ENCODE assay signal across 1 cellular context in the genomic region with DNA sequence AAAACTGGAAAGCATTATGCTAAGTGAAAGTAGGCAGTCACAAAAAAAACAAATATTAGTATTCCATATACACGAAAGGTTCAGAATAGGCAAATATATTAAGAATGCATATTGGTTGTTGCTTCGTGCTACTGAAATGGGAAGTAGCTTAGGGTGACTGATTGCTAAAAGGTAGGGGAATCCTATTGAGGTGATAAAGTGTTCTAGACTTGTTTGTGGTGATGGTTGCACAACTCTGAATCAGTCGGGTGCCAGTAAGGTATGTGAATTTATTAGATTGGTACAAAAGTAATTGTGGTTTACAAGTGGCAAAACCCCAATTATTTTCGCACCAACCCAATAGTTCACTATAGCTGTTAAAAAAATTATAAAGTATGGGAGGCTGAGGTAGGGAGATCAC.
TF ChIP-seq lines count a peak whose summit lies in the region.

No MANE protein-coding gene starts in this region.

TF ChIP-seq in GM12878, 131 proteins besides CTCF, POLR2A, EP300 and RAD21 (continues in another document):
- TF ChIP-seq ATF2 (IDR thresholded peaks at IDR 0.05; ENCODE audit: low read length) (no peak), GABPA (IDR thresholded peaks at IDR 0.05; ENCODE audit: low read depth) (no peak), E2F8 (IDR thresholded peaks at IDR 0.05; ENCODE audit: low read depth, partially characterized antibody) (no peak), JUND (IDR thresholded peaks at IDR 0.05; ENCODE audit: low read depth, low read length) (no peak), ZBED1 (IDR thresholded peaks at IDR 0.05; ENCODE audit: borderline replicate concordance) (no peak), CREM (IDR thresholded peaks at IDR 0.05; ENCODE audit: low read depth) (no peak), CBX5 (IDR thresholded peaks at IDR 0.05; ENCODE audit: low read depth) (no peak), SIX5 (IDR thresholded peaks at IDR 0.05; ENCODE audit: low read depth, low read length, severe bottlenecking) (no peak), MTA2 (IDR thresholded peaks at IDR 0.05; ENCODE audit: low read depth) (peak; percentile 91), ASH2L (IDR thresholded peaks at IDR 0.05; ENCODE audit: borderline replicate concordance, low read depth) (no peak), NR2C1 (IDR thresholded peaks at IDR 0.05) (no peak), RUNX3 (IDR thresholded peaks at IDR 0.05; ENCODE audit: low read length) (peak; percentile 37), PBX3 (IDR thresholded peaks at IDR 0.05; ENCODE audit: insufficient replicate concordance, low read depth, low read length) (no peak), ZSCAN29 (IDR thresholded peaks at IDR 0.05) (no peak), GATAD2B (conservative IDR thresholded peaks at IDR 0.05; ENCODE audit: low read depth) (no peak), CEBPB (IDR thresholded peaks at IDR 0.05; ENCODE audit: borderline replicate concordance in 1 of 2, low read depth in 2 of 2, low read length in 2 of 2) (peak in 1 of 2 experiments; percentile 75; a peak in 2 of 4 replicates), NFXL1 (IDR thresholded peaks at IDR 0.05; ENCODE audit: borderline replicate concordance) (no peak), CHD4 (IDR thresholded peaks at IDR 0.05) (no peak), TCF7 (IDR thresholded peaks at IDR 0.05; ENCODE audit: borderline replicate concordance) (no peak), USF2 (IDR thresholded peaks at IDR 0.05; ENCODE audit: borderline replicate concordance, low read depth, low read length) (no peak), E2F4 (IDR thresholded peaks at IDR 0.05; ENCODE audit: low read depth, low read length) (no peak), MEF2B (IDR thresholded peaks at IDR 0.05; ENCODE audit: partially characterized antibody, poor library complexity, severe bottlenecking) (peak; percentile 23), SP1 (IDR thresholded peaks at IDR 0.05; ENCODE audit: low read depth, low read length) (no peak), SUZ12 (IDR thresholded peaks at IDR 0.05; ENCODE audit: unreplicated experiment) (no peak), ZBTB4 (CRISPR knock-in tag; IDR thresholded peaks at IDR 0.05) (no peak), RBBP5 (conservative IDR thresholded peaks at IDR 0.05) (no peak), FOXK2 (IDR thresholded peaks at IDR 0.05) (no peak), DPF2 (IDR thresholded peaks at IDR 0.05) (peak; percentile 58), LARP7 (IDR thresholded peaks at IDR 0.05) (no peak), SKIL (IDR thresholded peaks at IDR 0.05; ENCODE audit: low read depth, poor library complexity, severe bottlenecking) (peak; percentile 33), PKNOX1 (IDR thresholded peaks at IDR 0.05) (peak; percentile 68), ZNF24 (IDR thresholded peaks at IDR 0.05) (peak; percentile 34; the same call in 1 of the 2 replicates), IKZF2 (IDR thresholded peaks at IDR 0.05) (peak; percentile 41 to 42; a peak in 3 of 4 replicates), RFX5 (IDR thresholded peaks at IDR 0.05; ENCODE audit: low read depth, low read length) (no peak), MYC (IDR thresholded peaks at IDR 0.05; ENCODE audit: insufficient read depth, insufficient read length, insufficient replicate concordance, low read length, severe bottlenecking) (no peak), CREB1 (IDR thresholded peaks at IDR 0.05; ENCODE audit: low read depth) (no peak), BHLHE40 (IDR thresholded peaks at IDR 0.05; ENCODE audit: borderline replicate concordance in 1 of 2, low read depth in 2 of 2, low read length in 1 of 2) (peak in 1 of 2 experiments; percentile 78; a peak in 1 of 4 replicates), NFYA (IDR thresholded peaks at IDR 0.05; ENCODE audit: borderline replicate concordance, low read depth, low read length) (no peak), MEF2A (IDR thresholded peaks at IDR 0.05; ENCODE audit: insufficient read depth, low read depth, low read length) (no peak), ESRRA (IDR thresholded peaks at IDR 0.05; ENCODE audit: low read length) (no peak), BMI1 (IDR thresholded peaks at IDR 0.05; ENCODE audit: borderline replicate concordance) (no peak), KLF5 (IDR thresholded peaks at IDR 0.05; ENCODE audit: partially characterized antibody) (no peak), SPI1 (IDR thresholded peaks at IDR 0.05; ENCODE audit: borderline replicate concordance, insufficient read depth, low read depth, low read length) (peak; percentile 34; the same call in 1 of the 2 replicates), HCFC1 (IDR thresholded peaks at IDR 0.05; ENCODE audit: low read length) (no peak), JUNB (IDR thresholded peaks at IDR 0.05) (no peak), EZH2 (IDR thresholded peaks at IDR 0.05; ENCODE audit: borderline replicate concordance, control insufficient read depth, low read depth, low read length) (no peak), SREBF2 (IDR thresholded peaks at IDR 0.05; ENCODE audit: low read length) (no peak)
- TF ChIP-seq, protein P1, sequence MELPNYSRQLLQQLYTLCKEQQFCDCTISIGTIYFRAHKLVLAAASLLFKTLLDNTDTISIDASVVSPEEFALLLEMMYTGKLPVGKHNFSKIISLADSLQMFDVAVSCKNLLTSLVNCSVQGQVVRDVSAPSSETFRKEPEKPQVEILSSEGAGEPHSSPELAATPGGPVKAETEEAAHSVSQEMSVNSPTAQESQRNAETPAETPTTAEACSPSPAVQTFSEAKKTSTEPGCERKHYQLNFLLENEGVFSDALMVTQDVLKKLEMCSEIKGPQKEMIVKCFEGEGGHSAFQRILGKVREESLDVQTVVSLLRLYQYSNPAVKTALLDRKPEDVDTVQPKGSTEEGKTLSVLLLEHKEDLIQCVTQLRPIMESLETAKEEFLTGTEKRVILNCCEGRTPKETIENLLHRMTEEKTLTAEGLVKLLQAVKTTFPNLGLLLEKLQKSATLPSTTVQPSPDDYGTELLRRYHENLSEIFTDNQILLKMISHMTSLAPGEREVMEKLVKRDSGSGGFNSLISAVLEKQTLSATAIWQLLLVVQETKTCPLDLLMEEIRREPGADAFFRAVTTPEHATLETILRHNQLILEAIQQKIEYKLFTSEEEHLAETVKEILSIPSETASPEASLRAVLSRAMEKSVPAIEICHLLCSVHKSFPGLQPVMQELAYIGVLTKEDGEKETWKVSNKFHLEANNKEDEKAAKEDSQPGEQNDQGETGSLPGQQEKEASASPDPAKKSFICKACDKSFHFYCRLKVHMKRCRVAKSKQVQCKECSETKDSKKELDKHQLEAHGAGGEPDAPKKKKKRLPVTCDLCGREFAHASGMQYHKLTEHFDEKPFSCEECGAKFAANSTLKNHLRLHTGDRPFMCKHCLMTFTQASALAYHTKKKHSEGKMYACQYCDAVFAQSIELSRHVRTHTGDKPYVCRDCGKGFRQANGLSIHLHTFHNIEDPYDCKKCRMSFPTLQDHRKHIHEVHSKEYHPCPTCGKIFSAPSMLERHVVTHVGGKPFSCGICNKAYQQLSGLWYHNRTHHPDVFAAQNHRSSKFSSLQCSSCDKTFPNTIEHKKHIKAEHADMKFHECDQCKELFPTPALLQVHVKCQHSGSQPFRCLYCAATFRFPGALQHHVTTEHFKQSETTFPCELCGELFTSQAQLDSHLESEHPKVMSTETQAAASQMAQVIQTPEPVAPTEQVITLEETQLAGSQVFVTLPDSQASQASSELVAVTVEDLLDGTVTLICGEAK (IDR thresholded peaks at IDR 0.05; ENCODE audit: borderline replicate concordance): no peak
